ENCODE assay signal across 10 cellular contexts in the genomic region with DNA sequence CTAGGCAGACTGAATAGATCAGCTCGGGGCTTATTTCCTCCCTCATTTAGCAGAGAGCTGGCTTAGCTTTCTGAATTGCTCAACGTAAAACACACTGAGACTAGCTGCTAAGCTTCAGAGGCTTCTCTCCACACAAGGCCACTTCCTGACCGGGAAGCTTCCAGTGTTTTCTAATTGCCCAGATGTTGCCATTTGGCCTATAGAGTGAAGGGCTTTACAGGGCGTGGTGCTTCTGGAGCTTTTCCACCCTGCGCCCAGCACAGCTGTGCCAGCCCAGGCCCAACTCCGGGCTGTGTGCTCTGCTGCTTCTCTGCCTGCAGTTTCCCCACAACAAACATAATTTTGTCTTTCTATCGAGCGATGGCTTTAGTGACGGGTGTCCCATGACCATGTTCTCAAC. TPM values are rescaled to one million over a fixed set of nuclear protein-coding genes. Genes with fewer than 3 reads are reported as not detected.
A peak's percentile ranks its signal among the peaks of the same experiment; 100 is the strongest.
DNase-seq lines count a peak whose midpoint lies in the region; ATAC-seq and TF ChIP-seq lines count a peak whose summit lies in the region.
"Had no signal": no experiment of that assay in that cellular context is flagged by ENCODE, and none has a peak within 500 bp of the region (broad histone marks: within the 10 kb centered on the region; RNA-seq: fewer than 3 reads in every experiment).

No MANE protein-coding gene starts in this region.

- H3K9me3 Mint-ChIP-seq in IgD-negative memory B cell (no peaks in the 10 kb centered on the region), nephron progenitor cell (no peaks in the 10 kb centered on the region)

- no peak for TF ChIP-seq CTCF in nephron progenitor cell (IDR thresholded peaks at IDR 0.05)
- no peak for TF ChIP-seq CTCF in GM10266 (IDR thresholded peaks at IDR 0.05; ENCODE audit: control insufficient read depth, insufficient read depth, low read depth, missing control alignments)

- H3K4me3 Mint-ChIP-seq in IgD-negative memory B cell, result peak overlapping the region in 3 of 4 donors; percentile 22 to 83 (median 79)
- H3K4me3 Mint-ChIP-seq in nephron progenitor cell, result peak overlapping the region; percentile 69

- H3K36me3 Mint-ChIP-seq in IgD-negative memory B cell (no peaks in the 10 kb centered on the region), nephron progenitor cell (ENCODE audit: low read depth) (no peaks in the 10 kb centered on the region)

- peaks cover 5% of the 10 kb centered on the region for H3K27me3 Mint-ChIP-seq in IgD-negative memory B cell
- peaks cover 7% of the 10 kb centered on the region for H3K27me3 Mint-ChIP-seq in nephron progenitor cell (ENCODE audit: low read depth, poor library complexity)

- H3K4me1 Mint-ChIP-seq in IgD-negative memory B cell (peaks cover 0 to 9% (median 7%) of the 10 kb centered on the region in 3 donors), nephron progenitor cell (peaks cover 47% of the 10 kb centered on the region)

- ATAC-seq in HG03039 (IDR thresholded peaks at IDR 0.05; ENCODE audit: unreplicated experiment), result no peak

- no peak overlapping the region for H3K27ac Mint-ChIP-seq in IgD-negative memory B cell
- peak overlapping the region; percentile 98 for H3K27ac Mint-ChIP-seq in nephron progenitor cell

- DNase-seq in AG08395 (ENCODE audit: low spot score) (peak; percentile 30), fibroblast of peridontal ligament (ENCODE audit: extremely low read depth) (peak; percentile 55), nephron progenitor cell (no peak), GM10266 (ENCODE audit: extremely low spot score) (no peak), NCI-H82 (lab: John Stamatoyannopoulos, UW) (no peak)
- no peak for DNase-seq in activated CD4-positive, CD25-positive, alpha-beta regulatory T cell treated with anti-CD3 and anti-CD28 coated beads, Interleukin-2, amount 50 U/mL, for 72 hours
- DNase-seq: DMS79, NCI-H1436 had no signal

RNA-seq across cellular contexts. Expression of a gene that starts 16.7 kb away (rescaled TPM):
- polyA plus RNA-seq in IgD-negative memory B cell, result not detected

Comparison
In these comparisons a context has a peak if more than half of its experiments do, and no peak if none do; other contexts are left out.
1. DNase-seq: peak in AG08395 (single experiment) and fibroblast of peridontal ligament (single experiment); none in nephron progenitor cell (single experiment), GM10266 (single experiment), NCI-H82 (single experiment) and activated CD4-positive, CD25-positive, alpha-beta regulatory T cell treated with anti-CD3 and anti-CD28 coated beads, Interleukin-2, amount 50 U/mL, for 72 hours (single experiment).